In genomic region chr5:14781106-14781505, GRCh38 we compare ENCODE assay signal across 14 cellular contexts.
DNase-seq lines count a peak whose midpoint lies in the region; ATAC-seq and TF ChIP-seq lines count a peak whose summit lies in the region.
"Had no signal": no experiment of that assay in that cellular context is flagged by ENCODE, and none has a peak within 500 bp of the region (broad histone marks: within the 10 kb centered on the region; RNA-seq: fewer than 3 reads in every experiment).

No MANE protein-coding gene starts in this region.

- H3F3A ChIP-seq in GM23248 (ENCODE audit: insufficient read depth) = no peaks in the 10 kb centered on the region

- peaks cover 6% of the 10 kb centered on the region; the same call in 1 of the 2 replicates for H3K4me1 ChIP-seq in GM23248 (ENCODE audit: insufficient read depth)
- H3K4me1 ChIP-seq: breast epithelium, pancreas had no signal

- H4K20me1 ChIP-seq in GM23248 (ENCODE audit: insufficient read depth) = no peaks in the 10 kb centered on the region

- H3K79me2 ChIP-seq in GM23248 (ENCODE audit: insufficient read depth) = peaks cover 5% of the 10 kb centered on the region; the same call in 1 of the 2 replicates

- no peaks in the 10 kb centered on the region for H3K9me3 ChIP-seq in GM23248 (ENCODE audit: low read depth)
- H3K9me3 ChIP-seq: breast epithelium, pancreas had no signal

- H3K36me3 ChIP-seq in GM23248 (ENCODE audit: low read depth) = no peaks in the 10 kb centered on the region
- H3K36me3 ChIP-seq: breast epithelium, pancreas had no signal

- H3K4me3 ChIP-seq in GM23248 (no peak overlapping the region), NB4 (ENCODE audit: low read depth, low read length) (no peak overlapping the region)
- H3K4me3 ChIP-seq: breast epithelium, pancreas had no signal

- in situ Hi-C loops in GM23248 (cut with MboI) = no loop called here

- 85 to 87% methylated on average over 5 of the region's 5 CpGs for WGBS in GM23248 (ENCODE audit: low coverage in 1 of 2, low lambda C conversion rate in 2 of 2, missing lambda C conversion rate in 2 of 2), 2 experiments

- no peak overlapping the region for H3K4me2 ChIP-seq in GM23248 (ENCODE audit: unreplicated experiment)

- H3K27me3 ChIP-seq in GM23248 (replicated peaks; ENCODE audit: insufficient read depth) = no peaks in the 10 kb centered on the region
- H3K27me3 ChIP-seq: breast epithelium, pancreas had no signal

- no peak overlapping the region for H3K9ac ChIP-seq in GM23248

- no peak for TF ChIP-seq POLR2A in GM18505 (IDR thresholded peaks at IDR 0.05; ENCODE audit: borderline replicate concordance, extremely low read depth, insufficient read depth, insufficient read length)
- no peak for TF ChIP-seq POLR2A in NB4 (IDR thresholded peaks at IDR 0.05; ENCODE audit: extremely low read depth, insufficient read length)

- TF ChIP-seq CTCF in NB4 (IDR thresholded peaks at IDR 0.05; ENCODE audit: low read depth, low read length) = no peak

- peak; percentile 7 for DNase-seq in GM23248
- peak; percentile 58 for DNase-seq in NB4 (ENCODE audit: low read depth)
- DNase-seq in renal cortical epithelial cell (ENCODE audit: low read depth) = peak; percentile 64
- DNase-seq in NCI-H226 = no peak
- DNase-seq: CD4-positive, alpha-beta T cell; mesenchymal stem cell; NCI-H187 treated with DMSO at 0.1 percent for 48 hours; pancreas had no signal

- no peaks in the 10 kb centered on the region for H3K9me2 ChIP-seq in GM23248 (ENCODE audit: insufficient read depth)

- peak; percentile 63 for ATAC-seq in GM18505 (IDR thresholded peaks at IDR 0.05; ENCODE audit: unreplicated experiment)
- no peak for ATAC-seq in GM18867 (IDR thresholded peaks at IDR 0.05; ENCODE audit: unreplicated experiment)
- ATAC-seq in HG03159 (IDR thresholded peaks at IDR 0.05; ENCODE audit: unreplicated experiment) = no peak
- ATAC-seq: activated CD4-positive, CD25-positive, alpha-beta regulatory T cell treated with anti-CD3 and anti-CD28 coated beads, Interleukin-2, amount 50 U/mL, for 24 hours; stimulated activated memory B cell treated with anti-CD40 and anti-IgM and Interleukin-4, amounts not matched to agents 10 μg/mL and 1 μg/mL and 100 μg/mL, for 72 hours had no signal

- no peak overlapping the region for H3K27ac ChIP-seq in GM23248
- H3K27ac ChIP-seq: breast epithelium, pancreas had no signal

- H2AFZ ChIP-seq in GM23248 = no peak overlapping the region
